Comparison of ENCODE assay signal across 1 cellular context in genomic region chr14:74491952-74492351, GRCh38.
TF ChIP-seq lines count a peak whose summit lies in the region.

No MANE protein-coding gene starts in this region.

TF ChIP-seq in GM12878, 131 proteins besides CTCF, POLR2A, EP300 and RAD21:
- no peak for TF ChIP-seq IRF5 (IDR thresholded peaks at IDR 0.05; ENCODE audit: borderline replicate concordance)
- 0 out of 2 replicates have a peak, but pooled peaks have one; percentile 31 for TF ChIP-seq ATF7 (IDR thresholded peaks at IDR 0.05; ENCODE audit: low read depth)
- TF ChIP-seq YY1 (IDR thresholded peaks at IDR 0.05; ENCODE audit: low read depth, low read length) = 0 out of 2 replicates have a peak, but pooled peaks have one; percentile 5
- no peak for TF ChIP-seq SPI1 (IDR thresholded peaks at IDR 0.05; ENCODE audit: borderline replicate concordance, insufficient read depth, low read depth, low read length)
- TF ChIP-seq SMC3 (IDR thresholded peaks at IDR 0.05; ENCODE audit: borderline replicate concordance, low read length) = peak; percentile 50; the same call in 1 of the 2 replicates
